ENCODE assay signal across 22 cellular contexts in the genomic region with DNA sequence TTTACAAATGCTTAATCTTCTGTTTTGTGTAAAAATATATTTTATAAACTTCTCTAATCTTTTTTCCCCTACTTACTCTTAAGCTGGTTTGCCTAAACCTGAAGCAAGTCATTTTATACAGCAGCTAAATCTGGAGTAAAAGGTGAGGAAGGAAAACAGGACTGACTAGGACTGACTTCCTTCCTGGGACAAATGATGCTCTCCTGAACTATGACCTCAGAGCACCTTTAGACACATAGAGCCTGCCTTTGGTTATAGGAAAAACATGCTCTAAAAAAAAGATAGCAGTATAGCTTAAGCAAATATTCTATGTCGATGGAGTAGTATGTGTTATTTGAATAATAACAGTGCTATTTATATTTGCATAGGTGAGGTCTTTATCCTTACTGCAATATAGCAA. TPM values are rescaled to one million over a fixed set of nuclear protein-coding genes. Genes with fewer than 3 reads are reported as not detected.
A peak's percentile ranks its signal among the peaks of the same experiment; 100 is the strongest.
DNase-seq lines count a peak whose midpoint lies in the region; ATAC-seq, FAIRE-seq and TF ChIP-seq lines count a peak whose summit lies in the region.
"Had no signal": no experiment of that assay in that cellular context is flagged by ENCODE, and none has a peak within 500 bp of the region (broad histone marks: within the 10 kb centered on the region; RNA-seq: fewer than 3 reads in every experiment).

No MANE protein-coding gene starts in this region.

- H3K9ac ChIP-seq in trophoblast cell (ENCODE audit: low read length) = no peak overlapping the region
- H3K9ac ChIP-seq: BLaER1 had no signal

- no peak overlapping the region for H3K4me2 ChIP-seq in trophoblast cell (ENCODE audit: low read length)
- H3K4me2 ChIP-seq: BLaER1 had no signal

- H3K9me3 ChIP-seq in Caco-2 (no peaks in the 10 kb centered on the region), trophoblast cell (ENCODE audit: insufficient read depth, low read depth, low read length) (no peaks in the 10 kb centered on the region), ascending aorta (no peaks in the 10 kb centered on the region), pancreas (no peaks in the 10 kb centered on the region), Peyer's patch (no peaks in the 10 kb centered on the region)
- H3K9me3 ChIP-seq: BLaER1, HAP-1 had no signal

- no CpG with 5 or more reads among the region's 1 CpG for WGBS in trophoblast cell (ENCODE audit: extremely low coverage, insufficient coverage, insufficient read length)
- WGBS in pancreas, 2 donors = 59 to 62% methylated on average over 1 of the region's 1 CpG

- H3K4me1 ChIP-seq in Caco-2 = peaks cover 37% of the 10 kb centered on the region
- peaks cover 0 to 5% of the 10 kb centered on the region in 2 experiments for H3K4me1 ChIP-seq in trophoblast cell (ENCODE audit: control insufficient read depth in 1 of 2, insufficient read depth in 2 of 2, low read length in 2 of 2)
- no peaks in the 10 kb centered on the region for H3K4me1 ChIP-seq in ascending aorta
- H3K4me1 ChIP-seq in pancreas = no peaks in the 10 kb centered on the region
- no peaks in the 10 kb centered on the region for H3K4me1 ChIP-seq in Peyer's patch
- H3K4me1 ChIP-seq: BLaER1 had no signal

- no peak for DNase-seq in Caco-2
- peak; percentile 48 for DNase-seq in NCI-H526 treated with DMSO at 0.1 percent for 48 hours (lab: John Stamatoyannopoulos, UW)
- no peak for DNase-seq in left lobe of liver (ENCODE audit: low spot score)
- DNase-seq in trophoblast cell = no peak
- DNase-seq in ascending aorta (ENCODE audit: low spot score in 2 of 2) = no peak
- no peak for DNase-seq in pancreas
- DNase-seq in activated CD4-positive, alpha-beta T cell treated with anti-CD3 and anti-CD28 coated beads, Interleukin-2, amount 50 U/mL, for 1 hour = no peak
- no peak for DNase-seq in Peyer's patch
- DNase-seq: CD4-positive, CD25-positive, alpha-beta regulatory T cell; CD8-positive, alpha-beta T cell; DMS53; DMS79 treated with DMSO at 0.1 percent for 48 hours; GOT3; HFFc6 had no signal

- H3K27me3 ChIP-seq in Caco-2 (replicated peaks; ENCODE audit: control insufficient read depth, insufficient read depth, low read length) (no peaks in the 10 kb centered on the region), trophoblast cell (ENCODE audit: insufficient read depth, low read length) (no peaks in the 10 kb centered on the region), ascending aorta (no peaks in the 10 kb centered on the region), pancreas (no peaks in the 10 kb centered on the region), Peyer's patch (no peaks in the 10 kb centered on the region)
- H3K27me3 ChIP-seq: BLaER1 had no signal

- no peak overlapping the region for H3K14ac ChIP-seq in trophoblast cell (ENCODE audit: low read length)

- POLR2A ChIA-PET in Caco-2 (lab: Charles Lee) = no interaction called here

- TF ChIP-seq CTCF in Caco-2 (IDR thresholded peaks at IDR 0.05; ENCODE audit: insufficient read depth in 1 of 2, low read depth in 1 of 2, low read length in 1 of 2, severe bottlenecking in 1 of 2, unreplicated experiment in 1 of 2) = no peak
- TF ChIP-seq CTCF in ascending aorta (IDR thresholded peaks at IDR 0.05) = no peak
- TF ChIP-seq CTCF in pancreas (IDR thresholded peaks at IDR 0.05) = no peak
- no peak for TF ChIP-seq CTCF in Peyer's patch (IDR thresholded peaks at IDR 0.05)

- H2BK12ac ChIP-seq in trophoblast cell (ENCODE audit: low read length) = no peak overlapping the region

- H3K36me3 ChIP-seq in Caco-2 (ENCODE audit: control insufficient read depth, insufficient read depth, low read length) (no peaks in the 10 kb centered on the region), trophoblast cell (ENCODE audit: control insufficient read depth in 1 of 2, insufficient read depth in 2 of 2, low read length in 2 of 2) (no peaks in the 10 kb centered on the region), ascending aorta (no peaks in the 10 kb centered on the region), pancreas (no peaks in the 10 kb centered on the region), Peyer's patch (no peaks in the 10 kb centered on the region)
- H3K36me3 ChIP-seq: BLaER1, HAP-1 had no signal

- H2AK5ac ChIP-seq in trophoblast cell (ENCODE audit: low read length) = no peak overlapping the region

- H3K4me3 ChIP-seq in Caco-2 (ENCODE audit: low read depth, low read length) (no peak overlapping the region), trophoblast cell (ENCODE audit: low read depth, low read length) (no peak overlapping the region), ascending aorta (no peak overlapping the region), pancreas (no peak overlapping the region), Peyer's patch (no peak overlapping the region)
- H3K4me3 ChIP-seq: BLaER1, HAP-1 had no signal

- peak overlapping the region; percentile 96 for H3K27ac Mint-ChIP-seq in Caco-2 (ENCODE audit: unreplicated experiment)
- H3K27ac Mint-ChIP-seq: B cell; CD4-positive, CD25-positive, alpha-beta regulatory T cell; CD8-positive, alpha-beta T cell had no signal

- peaks cover 7% of the 10 kb centered on the region for H3K36me3 Mint-ChIP-seq in Caco-2 (ENCODE audit: insufficient read depth, unreplicated experiment)
- H3K36me3 Mint-ChIP-seq: CD4-positive, CD25-positive, alpha-beta regulatory T cell; CD8-positive, alpha-beta T cell had no signal

- CTCF ChIA-PET in Caco-2 (lab: Charles Lee) = no interaction called here

- no peaks in the 10 kb centered on the region for H3K27me3 Mint-ChIP-seq in Caco-2 (ENCODE audit: insufficient read depth, unreplicated experiment)

- no peaks in the 10 kb centered on the region for H3K79me2 ChIP-seq in trophoblast cell (ENCODE audit: control insufficient read depth, insufficient read depth, low read length, poor library complexity)

- no peak overlapping the region for H2BK5ac ChIP-seq in trophoblast cell (ENCODE audit: low read depth, low read length, poor library complexity)

- H3K4me1 Mint-ChIP-seq in Caco-2 (ENCODE audit: low read depth, unreplicated experiment) = peaks cover 37% of the 10 kb centered on the region
- H3K4me1 Mint-ChIP-seq: B cell; CD4-positive, CD25-positive, alpha-beta regulatory T cell had no signal

- peaks cover 22% of the 10 kb centered on the region for H3K79me1 ChIP-seq in trophoblast cell (ENCODE audit: low read length)

- H3K4me3 Mint-ChIP-seq in Caco-2 (ENCODE audit: unreplicated experiment) = no peak overlapping the region
- H3K4me3 Mint-ChIP-seq: B cell; CD4-positive, CD25-positive, alpha-beta regulatory T cell; CD8-positive, alpha-beta T cell had no signal

- no peak for TF ChIP-seq POLR2A in Peyer's patch (IDR thresholded peaks at IDR 0.05)

- FAIRE-seq in pancreas (lab: Jason Lieb, UNC) = no peak
- FAIRE-seq: A204.1, GM12892, H54 had no signal

- no peak overlapping the region for H3K18ac ChIP-seq in trophoblast cell (ENCODE audit: low read length)

- ATAC-seq in left lobe of liver (peak; percentile 18), pancreas (no peak)
- ATAC-seq: CD8-positive, alpha-beta T cell had no signal

- intact Hi-C loops in Caco-2 (cut with micrococcal nuclease; ENCODE audit: unreplicated experiment) (no loop called here), ascending aorta (cut with DNase I) (no loop called here), pancreas (cut with DNase I) (no loop called here)

- no peak overlapping the region for H2BK120ac ChIP-seq in trophoblast cell (ENCODE audit: insufficient read depth, low read length, poor library complexity)

- no TSS peak for BruUV-seq in Caco-2 (replicated peaks; lab: Mats Ljungman, UMichigan)

- H3K27ac ChIP-seq in trophoblast cell (ENCODE audit: low read depth, low read length) (peak overlapping the region; percentile 80), ascending aorta (no peak overlapping the region), pancreas (peak overlapping the region in 1 of 4 donors; percentile 14), Peyer's patch (no peak overlapping the region)
- H3K27ac ChIP-seq: 22Rv1, BLaER1, C4-2B had no signal

- H3K9me3 Mint-ChIP-seq in Caco-2 (ENCODE audit: unreplicated experiment) = peaks cover 12% of the 10 kb centered on the region
- H3K9me3 Mint-ChIP-seq: CD8-positive, alpha-beta T cell; HFFc6 had no signal

- no peak overlapping the region for H2AFZ ChIP-seq in trophoblast cell (ENCODE audit: insufficient read depth, low read length, poor library complexity)

- H4K12ac ChIP-seq in trophoblast cell (ENCODE audit: low read depth, low read length) = no peak overlapping the region

- no peak overlapping the region for H3K23ac ChIP-seq in trophoblast cell (ENCODE audit: low read length)

- H4K91ac ChIP-seq in trophoblast cell (ENCODE audit: low read depth, low read length) = no peak overlapping the region

- no peak overlapping the region for H3K4ac ChIP-seq in trophoblast cell (ENCODE audit: low read depth, low read length)

- no peak overlapping the region for H4K8ac ChIP-seq in trophoblast cell (ENCODE audit: low read depth, low read length)

RNA-seq across cellular contexts. Expression of a gene that starts 21.5 kb away (rescaled TPM):
- 98.0 and 98.7 TPM in 2 replicates for total RNA-seq in Caco-2 (2022)
- total RNA-seq in left lobe of liver = 84.4 TPM
- polyA plus RNA-seq in trophoblast cell (2013) = 39.0 and 41.3 TPM in 2 replicates
- 7.7 TPM for total RNA-seq in ascending aorta
- total RNA-seq in pancreas = 10 to 100 TPM in 1 of 6 donors, 1 to 10 TPM in 5; 2.2 to 10.7 (median 5.4) TPM
- polyA plus RNA-seq in pancreas = 1 to 10 TPM; 1.6 to 3.3 TPM
- 10 to 100 TPM; 15.7 to 43.3 (median 32.2) TPM for total RNA-seq in Peyer's patch
- total RNA-seq: B cell had no signal
- polyA plus RNA-seq: CD4-positive, CD25-positive, alpha-beta regulatory T cell had no signal
